10 cellular contexts compared by ENCODE assay signal in genomic region chr5:154287136-154287535, GRCh38.
A peak's percentile ranks its signal among the peaks of the same experiment; 100 is the strongest.
DNase-seq lines count a peak whose midpoint lies in the region; ATAC-seq and TF ChIP-seq lines count a peak whose summit lies in the region.
"Had no signal": no experiment of that assay in that cellular context is flagged by ENCODE, and none has a peak within 500 bp of the region (broad histone marks: within the 10 kb centered on the region; RNA-seq: fewer than 3 reads in every experiment).

No MANE protein-coding gene starts in this region.

- H3K4me1 Mint-ChIP-seq in endothelial cell (ENCODE audit: unreplicated experiment) (peaks cover 38% of the 10 kb centered on the region), natural killer cell (peaks cover 51 to 71% of the 10 kb centered on the region in 2 donors)

- no CpG with 5 or more reads among the region's 5 CpGs for WGBS in mesendoderm (ENCODE audit: extremely low coverage, insufficient coverage, low lambda C conversion rate)

- peak overlapping the region; percentile 70 for H3K18ac ChIP-seq in mesendoderm (ENCODE audit: low read length)

- H2BK15ac ChIP-seq in mesendoderm (replicated peaks; ENCODE audit: low read depth): no peak overlapping the region

- no peak overlapping the region for H3K23ac ChIP-seq in mesendoderm (ENCODE audit: low read length)

- TF ChIP-seq CTCF in endothelial cell (IDR thresholded peaks at IDR 0.05; ENCODE audit: unreplicated experiment) (no peak), natural killer cell (IDR thresholded peaks at IDR 0.05) (no peak)

- no peaks in the 10 kb centered on the region for H3K36me3 Mint-ChIP-seq in endothelial cell (ENCODE audit: low read depth, unreplicated experiment)
- no peaks in the 10 kb centered on the region for H3K36me3 Mint-ChIP-seq in natural killer cell

- peaks cover 21% of the 10 kb centered on the region for H3K4me1 ChIP-seq in mesendoderm (ENCODE audit: control insufficient read depth, low read depth, low read length)

- H2BK5ac ChIP-seq in mesendoderm (ENCODE audit: low read length): peak overlapping the region; percentile 10

- H3K9me3 Mint-ChIP-seq in endothelial cell (ENCODE audit: unreplicated experiment) (no peaks in the 10 kb centered on the region), natural killer cell (no peaks in the 10 kb centered on the region)
- H3K9me3 Mint-ChIP-seq: IgD-negative memory B cell, T-cell had no signal

- no peaks in the 10 kb centered on the region for H3K79me1 ChIP-seq in mesendoderm (ENCODE audit: low read length)

- ATAC-seq in Right ventricle myocardium superior (ENCODE audit: poor library complexity) (peak; percentile 42), natural killer cell (no peak), GM19467 (IDR thresholded peaks at IDR 0.05; ENCODE audit: unreplicated experiment) (no peak), HG03025 (IDR thresholded peaks at IDR 0.05; ENCODE audit: low FRiP score, unreplicated experiment) (no peak)
- ATAC-seq: T-cell had no signal

- DNase-seq in Right ventricle myocardium superior: no peak
- DNase-seq in cardiac septum (ENCODE audit: low spot score): no peak
- no peak for DNase-seq in endothelial cell (ENCODE audit: low spot score)
- DNase-seq in mesendoderm: peak; percentile 93
- no peak for DNase-seq in natural killer cell
- DNase-seq in head of caudate nucleus: no peak
- DNase-seq: T-cell had no signal

- no peak overlapping the region for H4K5ac ChIP-seq in mesendoderm (ENCODE audit: low read length)

- no peak overlapping the region for H3K4ac ChIP-seq in mesendoderm (ENCODE audit: low read depth, low read length)

- H3K4me3 Mint-ChIP-seq in endothelial cell (ENCODE audit: unreplicated experiment) (peak overlapping the region; percentile 6), natural killer cell (no peak overlapping the region)
- H3K4me3 Mint-ChIP-seq: IgD-negative memory B cell, T-cell had no signal

- H3K27ac Mint-ChIP-seq in endothelial cell (ENCODE audit: unreplicated experiment) (peak overlapping the region; percentile 81), natural killer cell (peak overlapping the region in 1 of 2 donors; percentile 40)
- H3K27ac Mint-ChIP-seq: T-cell had no signal

- H3K27me3 ChIP-seq in mesendoderm (ENCODE audit: insufficient read depth, low read length, poor library complexity): no peaks in the 10 kb centered on the region

- no peak overlapping the region for H3K4me3 ChIP-seq in mesendoderm (ENCODE audit: low read length)

- no peaks in the 10 kb centered on the region for H3K36me3 ChIP-seq in mesendoderm (ENCODE audit: control insufficient read depth, insufficient read depth, low read length)

- H3K56ac ChIP-seq in mesendoderm (ENCODE audit: low read length): peak overlapping the region; percentile 40

- H4K8ac ChIP-seq in mesendoderm (ENCODE audit: low read depth, low read length): no peak overlapping the region

- H3K4me2 ChIP-seq in mesendoderm (ENCODE audit: low read length): no peak overlapping the region

- no peak overlapping the region for H2AK5ac ChIP-seq in mesendoderm (ENCODE audit: low read length)

- H3K27ac ChIP-seq in mesendoderm (ENCODE audit: low read depth, low read length): peak overlapping the region; percentile 63

- H3K27me3 Mint-ChIP-seq in endothelial cell (ENCODE audit: unreplicated experiment) (peaks cover 5% of the 10 kb centered on the region), natural killer cell (ENCODE audit: low read depth in 2 of 2) (no peaks in the 10 kb centered on the region)
- H3K27me3 Mint-ChIP-seq: IgD-negative memory B cell, T-cell had no signal

- no peak overlapping the region for H2BK120ac ChIP-seq in mesendoderm (ENCODE audit: low read depth, low read length)

- H3K79me2 ChIP-seq in mesendoderm (ENCODE audit: control insufficient read depth, insufficient read depth, low read length): no peaks in the 10 kb centered on the region

- intact Hi-C loops in Right ventricle myocardium superior (cut with DNase I) (no loop called here), cardiac septum (cut with DNase I) (no loop called here), natural killer cell (cut with micrococcal nuclease) (no loop called here), head of caudate nucleus (cut with DNase I) (no loop called here)

- H3K9ac ChIP-seq in mesendoderm (ENCODE audit: low read length): no peak overlapping the region
